In the genomic region with DNA sequence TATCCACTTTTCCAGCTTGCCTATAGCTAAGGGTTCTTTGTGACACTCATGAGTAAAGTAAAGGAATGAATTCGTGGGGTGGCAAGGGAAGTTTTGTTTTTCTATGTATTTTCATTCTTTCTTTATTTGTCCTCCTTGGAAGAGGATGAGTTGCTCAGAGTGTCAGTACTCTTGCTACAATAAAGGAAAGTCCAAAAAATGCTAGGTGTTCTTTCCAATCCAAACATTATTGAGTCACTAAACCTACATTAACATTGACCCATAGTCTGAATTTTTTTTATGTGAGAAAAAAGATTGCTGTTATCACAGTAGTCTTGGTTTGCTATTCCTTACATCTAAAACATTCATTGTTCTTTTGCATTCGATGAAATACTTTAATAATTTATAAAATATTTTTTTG, we compare ENCODE assay signal across 9 cellular contexts.
"Had no signal": no experiment of that assay in that cellular context is flagged by ENCODE, and none has a peak within 500 bp of the region (broad histone marks: within the 10 kb centered on the region; RNA-seq: fewer than 3 reads in every experiment).

No MANE protein-coding gene starts in this region.

- ATAC-seq: GM23338, K562 had no signal

- H3K4me2 ChIP-seq: GM23338 had no signal

- DNase-seq: H9, HCEC 1CT, IMR-90, KG1 had no signal

- FAIRE-seq: H1, H54, HTR-8/SVneo, K562 had no signal

- H3K4me3 ChIP-seq: GM23338, K562 had no signal

- H2AFZ ChIP-seq: GM23338 had no signal
